ENCODE assay signal across 21 cellular contexts in genomic region chr9:125393426-125393825, GRCh38.
DNase-seq lines count a peak whose midpoint lies in the region; ATAC-seq, FAIRE-seq and TF ChIP-seq lines count a peak whose summit lies in the region.
"Had no signal": no experiment of that assay in that cellular context is flagged by ENCODE, and none has a peak within 500 bp of the region (broad histone marks: within the 10 kb centered on the region; RNA-seq: fewer than 3 reads in every experiment).

No MANE protein-coding gene starts in this region.

- no TSS peak for BruUV-seq in PC-3 (replicated peaks; lab: Mats Ljungman, UMichigan)

- no peaks in the 10 kb centered on the region for H3F3A ChIP-seq in PC-3 (ENCODE audit: low read length, unreplicated experiment)

- H3K4me2 ChIP-seq in PC-3 (ENCODE audit: low read length): no peak overlapping the region

- no peaks in the 10 kb centered on the region for H3K79me2 ChIP-seq in PC-3 (ENCODE audit: low read length)

- H3K9ac ChIP-seq in PC-3 (ENCODE audit: low read length): no peak overlapping the region

- TF ChIP-seq CTCF in PC-3 (conservative IDR thresholded peaks at IDR 0.05; ENCODE audit: low read depth, low read length) (no peak), natural killer cell (IDR thresholded peaks at IDR 0.05) (no peak)

- H4K20me1 ChIP-seq in PC-3 (ENCODE audit: low read length): no peaks in the 10 kb centered on the region

- peak; percentile 44 for DNase-seq in AG08396 (ENCODE audit: low spot score)
- DNase-seq in GM18507 (ENCODE audit: extremely low spot score, insufficient read length, low read depth): no peak
- peak; percentile 70 for DNase-seq in PC-3
- peak; percentile 29 for DNase-seq in epithelial cell of prostate (ENCODE audit: low read depth, low spot score)
- DNase-seq in natural killer cell: no peak
- no peak for DNase-seq in GOT3 (lab: John Stamatoyannopoulos, UW)
- DNase-seq in NOMO-1 (lab: John Stamatoyannopoulos, UW; ENCODE audit: unreplicated experiment in 2 of 2): no peak
- no peak for DNase-seq in stimulated activated CD4-positive, alpha-beta T cell treated with anti-CD3 and anti-CD28 coated beads, Interleukin-2, amount 100 ng/mL, for 48 hours
- DNase-seq: activated CD8-positive, alpha-beta memory T cell treated with anti-CD3 and anti-CD28 coated beads for 24 hours; activated gamma-delta T cell; body of pancreas; COR-L47; NCI-H1048; NCI-H774; right lobe of liver; RPMI8226; stimulated activated CD4-positive, alpha-beta T cell treated with anti-CD3 and anti-CD28 coated beads, Interleukin-1b, Interleukin-23, amount 100 ng/mL, for 48 hours; T-helper 1 cell; testis had no signal

- H3K4me1 ChIP-seq in PC-3 (ENCODE audit: insufficient read depth, low read length): no peaks in the 10 kb centered on the region; the same call in 1 of the 2 replicates
- H3K4me1 ChIP-seq: body of pancreas, testis had no signal

- H3K27me3 Mint-ChIP-seq in natural killer cell (ENCODE audit: low read depth in 2 of 2): no peaks in the 10 kb centered on the region

- no peak overlapping the region for H3K27ac ChIP-seq in PC-3 (ENCODE audit: low read length)
- H3K27ac ChIP-seq in epithelial cell of prostate: no peak overlapping the region
- H3K27ac ChIP-seq: body of pancreas, right lobe of liver, testis, WERI-Rb-1 had no signal

- POLR2A ChIA-PET in PC-3 (lab: Charles Lee; ENCODE audit: unreplicated experiment): no interaction called here

- no peak overlapping the region for H2AFZ ChIP-seq in PC-3 (ENCODE audit: low read length)

- no peaks in the 10 kb centered on the region for H3K9me2 ChIP-seq in PC-3 (replicated peaks; ENCODE audit: low read length)

- no peaks in the 10 kb centered on the region for H3K9me3 Mint-ChIP-seq in natural killer cell

- intact Hi-C loops in PC-3 (cut with micrococcal nuclease) (no loop called here), natural killer cell (cut with micrococcal nuclease) (no loop called here)

- no peaks in the 10 kb centered on the region for H3K36me3 Mint-ChIP-seq in natural killer cell

- H3K4me3 ChIP-seq in PC-3 (ENCODE audit: low read length): no peak overlapping the region
- H3K4me3 ChIP-seq: body of pancreas, K562, right lobe of liver, testis had no signal

- no peaks in the 10 kb centered on the region for H3K4me1 Mint-ChIP-seq in natural killer cell

- no peak overlapping the region for H3K4me3 Mint-ChIP-seq in natural killer cell

- peak; percentile 44 for FAIRE-seq in GM18507 (lab: Jason Lieb, UNC)
- FAIRE-seq: K562 had no signal

- no peaks in the 10 kb centered on the region for H3K36me3 ChIP-seq in PC-3 (ENCODE audit: low read depth, low read length)
- H3K36me3 ChIP-seq: right lobe of liver, WERI-Rb-1 had no signal

- CTCF ChIA-PET in PC-3 (lab: Charles Lee): no interaction called here

- H3K27me3 ChIP-seq in PC-3 (ENCODE audit: low read length): no peaks in the 10 kb centered on the region
- H3K27me3 ChIP-seq: body of pancreas, right lobe of liver, testis had no signal

- no peak overlapping the region for H3K27ac Mint-ChIP-seq in natural killer cell

- ATAC-seq in PC-3 (no peak), natural killer cell (no peak)
- ATAC-seq: body of pancreas, right lobe of liver had no signal

- H3K9me3 ChIP-seq in PC-3 (ENCODE audit: low read length): no peaks in the 10 kb centered on the region
- H3K9me3 ChIP-seq: body of pancreas, right lobe of liver, testis had no signal

Comparison
In these comparisons a context has a peak if more than half of its experiments do, and no peak if none do; other contexts are left out.
1. DNase-seq: peak in AG08396 (single experiment), PC-3 (single experiment) and epithelial cell of prostate (single experiment); none in GM18507 (single experiment), natural killer cell (single experiment), GOT3 (single experiment), NOMO-1 (0 of 2) and stimulated activated CD4-positive, alpha-beta T cell treated with anti-CD3 and anti-CD28 coated beads, Interleukin-2, amount 100 ng/mL, for 48 hours (0 of 2).